ENCODE assay signal across 18 cellular contexts in the genomic region with DNA sequence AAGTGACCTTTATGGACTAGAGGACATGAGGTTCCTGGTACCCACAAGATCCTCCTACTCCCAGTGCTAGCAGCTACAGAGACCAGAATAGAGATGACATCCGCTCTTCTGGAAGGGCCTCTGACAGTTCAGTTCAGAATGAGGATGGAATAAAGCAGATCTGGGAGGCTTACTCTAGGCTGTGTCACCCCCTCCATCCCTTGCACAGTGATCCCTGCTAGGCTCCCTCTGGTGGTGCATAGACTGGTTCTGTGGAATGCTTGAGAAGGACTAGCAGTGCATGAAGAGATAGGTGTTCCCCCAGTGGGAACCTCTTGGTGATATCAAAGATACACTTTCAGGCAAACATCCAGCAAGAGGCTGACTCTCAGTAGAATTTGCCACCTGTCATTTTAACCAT.
DNase-seq lines count a peak whose midpoint lies in the region; ATAC-seq, FAIRE-seq and TF ChIP-seq lines count a peak whose summit lies in the region.
"Had no signal": no experiment of that assay in that cellular context is flagged by ENCODE, and none has a peak within 500 bp of the region (broad histone marks: within the 10 kb centered on the region; RNA-seq: fewer than 3 reads in every experiment).

No MANE protein-coding gene starts in this region.

- H3K4me1 Mint-ChIP-seq in Calu3 (ENCODE audit: low read depth, unreplicated experiment), result no peaks in the 10 kb centered on the region
- no peaks in the 10 kb centered on the region for H3K4me1 Mint-ChIP-seq in activated naive CD8-positive, alpha-beta T cell treated with anti-CD3 and anti-CD28 coated beads, Interleukin-2, amount 50 U/mL, for 24 hours
- H3K4me1 Mint-ChIP-seq: activated CD4-positive, alpha-beta T cell treated with anti-CD3 and anti-CD28 coated beads, Interleukin-2, amount 10 ng/mL, durations not matched to agents 7 days and 5 days had no signal

- H3K9ac ChIP-seq in liver (ENCODE audit: low read depth in 1 of 2, low read length in 2 of 2) (no peak overlapping the region), kidney (ENCODE audit: low read length in 2 of 2) (no peak overlapping the region)

- no peak overlapping the region for H3K4me3 Mint-ChIP-seq in Calu3 (ENCODE audit: low read depth, unreplicated experiment)
- no peak overlapping the region for H3K4me3 Mint-ChIP-seq in activated naive CD8-positive, alpha-beta T cell treated with anti-CD3 and anti-CD28 coated beads, Interleukin-2, amount 50 U/mL, for 24 hours
- H3K4me3 Mint-ChIP-seq: activated CD4-positive, alpha-beta T cell treated with anti-CD3 and anti-CD28 coated beads, Interleukin-2, amount 10 ng/mL, durations not matched to agents 7 days and 5 days; stimulated activated naive CD8-positive, alpha-beta T cell treated with anti-CD3 and anti-CD28 coated beads, Interleukin-15, Interleukin-2, amounts not matched to agents 100 ng/mL and 50 ng/mL, for 24 hours had no signal

- H3K36me3 Mint-ChIP-seq in Calu3 (ENCODE audit: insufficient read depth, unreplicated experiment), result no peaks in the 10 kb centered on the region
- no peaks in the 10 kb centered on the region for H3K36me3 Mint-ChIP-seq in activated naive CD8-positive, alpha-beta T cell treated with anti-CD3 and anti-CD28 coated beads, Interleukin-2, amount 50 U/mL, for 24 hours (ENCODE audit: low read depth)

- TF ChIP-seq RAD21 in liver (IDR thresholded peaks at IDR 0.05), result peak; percentile 25 to 39

- 93% methylated on average over 1 of the region's 1 CpG for WGBS in liver

- intact Hi-C loops in Calu3 (cut with micrococcal nuclease; ENCODE audit: unreplicated experiment) (no loop called here), kidney (cut with DNase I) (no loop called here)

- H3K9me3 Mint-ChIP-seq in Calu3 (ENCODE audit: low read depth, unreplicated experiment), result no peaks in the 10 kb centered on the region
- no peaks in the 10 kb centered on the region for H3K9me3 Mint-ChIP-seq in activated naive CD8-positive, alpha-beta T cell treated with anti-CD3 and anti-CD28 coated beads, Interleukin-2, amount 50 U/mL, for 24 hours
- H3K9me3 Mint-ChIP-seq: activated CD4-positive, alpha-beta T cell treated with anti-CD3 and anti-CD28 coated beads, Interleukin-2, amount 10 ng/mL, durations not matched to agents 7 days and 5 days; stimulated activated naive CD8-positive, alpha-beta T cell treated with anti-CD3 and anti-CD28 coated beads, Interleukin-15, Interleukin-2, amounts not matched to agents 100 ng/mL and 50 ng/mL, for 24 hours had no signal

- H3K27ac ChIP-seq in liver (ENCODE audit: low read depth in 1 of 2, low read length in 2 of 2), result no peak overlapping the region
- H3K27ac ChIP-seq in kidney (ENCODE audit: low read depth in 2 of 2, low read length in 2 of 2), result no peak overlapping the region
- H3K27ac ChIP-seq: gastrocnemius medialis, SJCRH30 had no signal

- BruUV-seq in Calu3 (replicated peaks; lab: Mats Ljungman, UMichigan), result no TSS peak

- no peaks in the 10 kb centered on the region for H3K27me3 ChIP-seq in liver (ENCODE audit: control insufficient read depth in 4 of 4, insufficient read depth in 4 of 4, low read length in 3 of 4)
- H3K27me3 ChIP-seq: gastrocnemius medialis, SJCRH30 had no signal

- no peaks in the 10 kb centered on the region for H3K4me1 ChIP-seq in liver (ENCODE audit: control insufficient read depth in 4 of 4, insufficient read depth in 4 of 4, low read length in 3 of 4)
- H3K4me1 ChIP-seq in kidney (ENCODE audit: control insufficient read depth in 1 of 2, insufficient read depth in 1 of 2, low read depth in 1 of 2, low read length in 2 of 2), result no peaks in the 10 kb centered on the region
- H3K4me1 ChIP-seq: Caco-2, gastrocnemius medialis had no signal

- CTCF ChIA-PET in Calu3 (lab: Charles Lee), result no interaction called here

- DNase-seq in Calu3, result peak; percentile 18
- DNase-seq in M059J (ENCODE audit: low read depth), result peak; percentile 58
- peak; percentile 63 for DNase-seq in choroid plexus epithelial cell (ENCODE audit: low read depth)
- DNase-seq in activated naive CD8-positive, alpha-beta T cell treated with anti-CD3 and anti-CD28 coated beads, Interleukin-2, amount 50 U/mL, for 24 hours, result no peak
- DNase-seq in kidney, result no peak
- DNase-seq: activated CD4-positive, alpha-beta T cell treated with anti-CD3 and anti-CD28 coated beads, Interleukin-2, amount 10 ng/mL, durations not matched to agents 7 days and 5 days; activated gamma-delta T cell treated with Interleukin-2 at 50 U/mL for 16 hours; gastrocnemius medialis; NCI-H446 treated with DMSO at 0.1 percent for 48 hours; SJCRH30; stimulated activated CD4-positive, alpha-beta T cell treated with anti-CD3 and anti-CD28 coated beads, Interleukin-4, amount 100 ng/mL, for 24 hours had no signal

- peaks cover 34% of the 10 kb centered on the region for H3K27me3 Mint-ChIP-seq in Calu3 (ENCODE audit: unreplicated experiment)
- no peaks in the 10 kb centered on the region for H3K27me3 Mint-ChIP-seq in activated naive CD8-positive, alpha-beta T cell treated with anti-CD3 and anti-CD28 coated beads, Interleukin-2, amount 50 U/mL, for 24 hours
- H3K27me3 Mint-ChIP-seq: activated CD4-positive, alpha-beta T cell treated with anti-CD3 and anti-CD28 coated beads, Interleukin-2, amount 10 ng/mL, durations not matched to agents 7 days and 5 days; stimulated activated naive CD8-positive, alpha-beta T cell treated with anti-CD3 and anti-CD28 coated beads, Interleukin-15, Interleukin-2, amounts not matched to agents 100 ng/mL and 50 ng/mL, for 24 hours had no signal

- H3K36me3 ChIP-seq in liver (ENCODE audit: control insufficient read depth in 4 of 4, insufficient read depth in 3 of 4, low read depth in 1 of 4, low read length in 3 of 4), result no peaks in the 10 kb centered on the region
- H3K36me3 ChIP-seq in kidney (ENCODE audit: control insufficient read depth in 1 of 2, insufficient read depth in 2 of 2, low read length in 2 of 2), result peaks cover 5 to 11% of the 10 kb centered on the region in 2 donors
- H3K36me3 ChIP-seq: gastrocnemius medialis, SJCRH30 had no signal

- no peak for FAIRE-seq in kidney (lab: Jason Lieb, UNC)
- FAIRE-seq: colon, GM12878 had no signal

- H3K27ac Mint-ChIP-seq in Calu3 (ENCODE audit: unreplicated experiment), result no peak overlapping the region
- no peak overlapping the region for H3K27ac Mint-ChIP-seq in activated naive CD8-positive, alpha-beta T cell treated with anti-CD3 and anti-CD28 coated beads, Interleukin-2, amount 50 U/mL, for 24 hours
- H3K27ac Mint-ChIP-seq: activated CD4-positive, alpha-beta T cell treated with anti-CD3 and anti-CD28 coated beads, Interleukin-2, amount 10 ng/mL, durations not matched to agents 7 days and 5 days; stimulated activated naive CD8-positive, alpha-beta T cell treated with anti-CD3 and anti-CD28 coated beads, Interleukin-15, Interleukin-2, amounts not matched to agents 100 ng/mL and 50 ng/mL, for 24 hours had no signal

- TF ChIP-seq CTCF in Calu3 (IDR thresholded peaks at IDR 0.05; ENCODE audit: unreplicated experiment) (no peak), choroid plexus epithelial cell (conservative IDR thresholded peaks at IDR 0.05; ENCODE audit: low read depth, low read length) (peak; percentile 72), liver (IDR thresholded peaks at IDR 0.05; ENCODE audit: low read depth, low read length, missing input control) (peak; percentile 7), kidney (IDR thresholded peaks at IDR 0.05; ENCODE audit: borderline replicate concordance, extremely low read depth, insufficient read depth) (no peak)

- ATAC-seq in activated naive CD8-positive, alpha-beta T cell treated with anti-CD3 and anti-CD28 coated beads, Interleukin-2, amount 50 U/mL, for 24 hours, result no peak
- no peak for ATAC-seq in HG03175 (IDR thresholded peaks at IDR 0.05; ENCODE audit: unreplicated experiment)
- no peak for ATAC-seq in GM21717 (IDR thresholded peaks at IDR 0.05; ENCODE audit: unreplicated experiment)
- ATAC-seq: gastrocnemius medialis, GM12878 had no signal

- no peaks in the 10 kb centered on the region for H3K9me3 ChIP-seq in liver (ENCODE audit: control insufficient read depth in 4 of 4, low read length in 3 of 4)
- H3K9me3 ChIP-seq in kidney (ENCODE audit: control insufficient read depth in 1 of 2, low read length in 2 of 2), result peaks cover 0 to 5% of the 10 kb centered on the region in 2 donors
- H3K9me3 ChIP-seq: Caco-2, gastrocnemius medialis had no signal

- no peak overlapping the region for H3K4me3 ChIP-seq in choroid plexus epithelial cell (ENCODE audit: low read depth, low read length)
- no peak overlapping the region for H3K4me3 ChIP-seq in liver (ENCODE audit: low read depth in 1 of 3, low read length in 3 of 3)
- no peak overlapping the region for H3K4me3 ChIP-seq in kidney (ENCODE audit: low read length in 2 of 2)
- H3K4me3 ChIP-seq: gastrocnemius medialis, GM12878, SJCRH30 had no signal

TF ChIP-seq in liver, 16 proteins besides CTCF, POLR2A, EP300 and RAD21:
- TF ChIP-seq FOXA2 (IDR thresholded peaks at IDR 0.05) (no peak), FOXA1 (IDR thresholded peaks at IDR 0.05) (no peak), YY1 (IDR thresholded peaks at IDR 0.05) (no peak), ZBTB33 (IDR thresholded peaks at IDR 0.05) (no peak), ATF3 (IDR thresholded peaks at IDR 0.05) (no peak), TAF1 (conservative IDR thresholded peaks at IDR 0.05) (no peak)

Comparison
In these comparisons a context has a peak if more than half of its experiments do, and no peak if none do; other contexts are left out.
1. DNase-seq: peak in Calu3 (single experiment), M059J (single experiment) and choroid plexus epithelial cell (single experiment); none in activated naive CD8-positive, alpha-beta T cell treated with anti-CD3 and anti-CD28 coated beads, Interleukin-2, amount 50 U/mL, for 24 hours (single experiment) and kidney (single experiment).
2. CTCF ChIP-seq: peak in choroid plexus epithelial cell (single experiment) and liver (single experiment); none in Calu3 (single experiment) and kidney (single experiment).